40 cellular contexts compared by ENCODE assay signal in genomic region chr19:9724157-9724556, GRCh38.
"Had no signal": no experiment of that assay in that cellular context is flagged by ENCODE, and none has a peak within 500 bp of the region (broad histone marks: within the 10 kb centered on the region; RNA-seq: fewer than 3 reads in every experiment).

No MANE protein-coding gene starts in this region.

- H3K9me3 Mint-ChIP-seq: activated naive CD4-positive, alpha-beta T cell treated with anti-CD3 and anti-CD28 coated beads, Interleukin-2, amount 50 U/mL, for 24 hours; activated T-helper 17 cell treated with anti-CD3 and anti-CD28 coated beads, Interleukin-2, amount 50 U/mL, for 72 hours; central memory CD8-positive, alpha-beta T cell had no signal

- H3K27me3 ChIP-seq: adrenal gland, ascending aorta, body of pancreas, brain microvascular endothelial cell, breast epithelium, cardiac muscle cell had no signal

- H3K4me1 ChIP-seq: adrenal gland, ascending aorta, body of pancreas, breast epithelium had no signal

- DNase-seq: activated effector memory CD4-positive, alpha-beta T cell treated with anti-CD3 and anti-CD28 coated beads, Interleukin-2, amount 50 U/mL, for 16 hours; activated effector memory CD4-positive, alpha-beta T cell treated with Interleukin-2 at 50 U/mL for 16 hours; activated gamma-delta T cell; activated gamma-delta T cell treated with Interleukin-2 at 50 U/mL for 16 hours; activated naive CD4-positive, alpha-beta T cell; activated naive CD4-positive, alpha-beta T cell treated with anti-CD3 and anti-CD28 coated beads for 36 hours; activated naive CD4-positive, alpha-beta T cell treated with anti-CD3 and anti-CD28 coated beads, Interleukin-2, amount 10 ng/mL, durations not matched to agents 7 days and 5 days; activated naive CD4-positive, alpha-beta T cell treated with Interleukin-2 at 50 U/mL for 16 hours; activated naive CD8-positive, alpha-beta T cell treated with anti-CD3 and anti-CD28 coated beads for 36 hours; activated naive CD8-positive, alpha-beta T cell treated with anti-CD3 and anti-CD28 coated beads, Interleukin-2, amount 10 ng/mL, durations not matched to agents 7 days and 5 days; activated naive CD8-positive, alpha-beta T cell treated with anti-CD3 and anti-CD28 coated beads, Interleukin-2, amount 50 U/mL, for 24 hours; activated T-cell treated with anti-CD3 and anti-CD28 coated beads for 4 hours; activated T-cell treated with anti-CD3 and anti-CD28 coated beads, Interleukin-2, amount 50 U/mL, for 1 hour; activated T-cell treated with anti-CD3 and anti-CD28 coated beads, Interleukin-2, amount 50 U/mL, for 24 hours; activated T-cell treated with anti-CD3 and anti-CD28 coated beads, Interleukin-2, amount 50 U/mL, for 4 hours; activated T-cell treated with anti-CD3 and anti-CD28 coated beads, Interleukin-2, amount 50 U/mL, for 48 hours; activated T-cell treated with anti-CD3 and anti-CD28 coated beads, Interleukin-2, amount 50 U/mL, for 72 hours; adrenal gland; amniotic stem cell; amygdala; anterior cingulate cortex; aorta; body of pancreas; brain microvascular endothelial cell; caudate nucleus; central memory CD4-positive, alpha-beta T cell; cerebellar nuclear complex had no signal

- H3K36me3 ChIP-seq: adrenal gland, ascending aorta, brain microvascular endothelial cell, breast epithelium, cardiac muscle cell had no signal

- H3K36me3 Mint-ChIP-seq: activated naive CD4-positive, alpha-beta T cell treated with anti-CD3 and anti-CD28 coated beads, Interleukin-2, amount 10 ng/mL, durations not matched to agents 7 days and 5 days; brain had no signal

- H3K4me3 ChIP-seq: adrenal gland, ascending aorta, body of pancreas, breast epithelium, cardiac muscle cell had no signal

- H3K27me3 Mint-ChIP-seq: activated naive CD4-positive, alpha-beta T cell treated with anti-CD3 and anti-CD28 coated beads, Interleukin-2, amount 10 ng/mL, durations not matched to agents 7 days and 5 days; activated naive CD8-positive, alpha-beta T cell; activated naive CD8-positive, alpha-beta T cell treated with anti-CD3 and anti-CD28 coated beads, Interleukin-2, amount 50 U/mL, for 24 hours; activated T-cell treated with anti-CD3 and anti-CD28 coated beads, Interleukin-2, amount 50 U/mL, for 24 hours; activated T-helper 17 cell treated with anti-CD3 and anti-CD28 coated beads, Interleukin-2, amount 50 U/mL, for 72 hours; brain had no signal

- H3K27ac ChIP-seq: adrenal gland, ascending aorta, body of pancreas, brain microvascular endothelial cell, breast epithelium, cardiac muscle cell had no signal

- H3K4me3 Mint-ChIP-seq: activated naive CD4-positive, alpha-beta T cell treated with anti-CD3 and anti-CD28 coated beads for 36 hours; activated naive CD4-positive, alpha-beta T cell treated with anti-CD3 and anti-CD28 coated beads, Interleukin-2, amount 10 ng/mL, durations not matched to agents 7 days and 5 days; activated naive CD4-positive, alpha-beta T cell treated with anti-CD3 and anti-CD28 coated beads, Interleukin-2, amount 50 U/mL, for 24 hours; activated naive CD8-positive, alpha-beta T cell; activated naive CD8-positive, alpha-beta T cell treated with anti-CD3 and anti-CD28 coated beads for 36 hours; activated naive CD8-positive, alpha-beta T cell treated with anti-CD3 and anti-CD28 coated beads, Interleukin-2, amount 10 ng/mL, durations not matched to agents 7 days and 5 days; activated naive CD8-positive, alpha-beta T cell treated with anti-CD3 and anti-CD28 coated beads, Interleukin-2, amount 50 U/mL, for 24 hours; activated T-cell treated with anti-CD3 and anti-CD28 coated beads, Interleukin-2, amount 50 U/mL, for 24 hours; activated T-cell treated with anti-CD3 and anti-CD28 coated beads, Interleukin-2, amount 50 U/mL, for 4 hours; activated T-cell treated with anti-CD3 and anti-CD28 coated beads, Interleukin-2, amount 50 U/mL, for 72 hours; activated T-helper 1 cell treated with anti-CD3 and anti-CD28 coated beads, Interleukin-12 subunit alpha, Interleukin-12 subunit beta, Interleukin-2, Interleukin-4 antibody, amounts not matched to agents 30 ng/mL and 10 ng/mL and 1 ng/mL, durations not matched to agents 14 hours and 24 hours and 36 hours; activated T-helper 17 cell treated with anti-CD3 and anti-CD28 coated beads, Interleukin-2, amount 50 U/mL, for 72 hours; brain; central memory CD8-positive, alpha-beta T cell had no signal

- H3K27ac Mint-ChIP-seq: activated naive CD4-positive, alpha-beta T cell treated with anti-CD3 and anti-CD28 coated beads for 36 hours; activated naive CD4-positive, alpha-beta T cell treated with anti-CD3 and anti-CD28 coated beads, Interleukin-2, amount 10 ng/mL, durations not matched to agents 7 days and 5 days; activated naive CD4-positive, alpha-beta T cell treated with anti-CD3 and anti-CD28 coated beads, Interleukin-2, amount 50 U/mL, for 24 hours; activated naive CD4-positive, alpha-beta T cell treated with anti-CD3 and anti-CD28 coated beads, Interleukin-2, amount 50 U/mL, for 72 hours; activated naive CD8-positive, alpha-beta T cell; activated naive CD8-positive, alpha-beta T cell treated with anti-CD3 and anti-CD28 coated beads for 36 hours; activated naive CD8-positive, alpha-beta T cell treated with anti-CD3 and anti-CD28 coated beads, Interleukin-2, amount 10 ng/mL, durations not matched to agents 7 days and 5 days; activated naive CD8-positive, alpha-beta T cell treated with anti-CD3 and anti-CD28 coated beads, Interleukin-2, amount 50 U/mL, for 24 hours; activated T-cell treated with anti-CD3 and anti-CD28 coated beads, Interleukin-2, amount 50 U/mL, for 24 hours; activated T-cell treated with anti-CD3 and anti-CD28 coated beads, Interleukin-2, amount 50 U/mL, for 72 hours; activated T-helper 1 cell treated with anti-CD3 and anti-CD28 coated beads, Interleukin-12 subunit alpha, Interleukin-12 subunit beta, Interleukin-2, Interleukin-4 antibody, amounts not matched to agents 30 ng/mL and 10 ng/mL and 1 ng/mL, durations not matched to agents 14 hours and 24 hours and 36 hours; activated T-helper 17 cell treated with anti-CD3 and anti-CD28 coated beads, Interleukin-2, amount 50 U/mL, for 72 hours; activated T-helper 2 cell treated with anti-CD3 and anti-CD28 coated beads, Interferon-gamma antibody, Interleukin-2, Interleukin-4, amounts not matched to agents 10 μg/mL and 5 μg/mL and 100 μg/mL, durations not matched to agents 14 hours and 24 hours and 36 hours; brain had no signal

- ATAC-seq: activated naive CD4-positive, alpha-beta T cell treated with anti-CD3 and anti-CD28 coated beads, Interleukin-2, amount 50 U/mL, for 72 hours; activated naive CD8-positive, alpha-beta T cell treated with anti-CD3 and anti-CD28 coated beads, Interleukin-2, amount 50 U/mL, for 24 hours; activated T-cell treated with anti-CD3 and anti-CD28 coated beads, Interleukin-2, amount 50 U/mL, for 4 hours; activated T-cell treated with anti-CD3 and anti-CD28 coated beads, Interleukin-2, amount 50 U/mL, for 72 hours; activated T-helper 17 cell treated with anti-CD3 and anti-CD28 coated beads, Interleukin-2, amount 50 U/mL, for 72 hours; body of pancreas had no signal

- FAIRE-seq: astrocyte, bronchial epithelial cell had no signal
